ENCODE assay signal across 1 cellular context in the genomic region with DNA sequence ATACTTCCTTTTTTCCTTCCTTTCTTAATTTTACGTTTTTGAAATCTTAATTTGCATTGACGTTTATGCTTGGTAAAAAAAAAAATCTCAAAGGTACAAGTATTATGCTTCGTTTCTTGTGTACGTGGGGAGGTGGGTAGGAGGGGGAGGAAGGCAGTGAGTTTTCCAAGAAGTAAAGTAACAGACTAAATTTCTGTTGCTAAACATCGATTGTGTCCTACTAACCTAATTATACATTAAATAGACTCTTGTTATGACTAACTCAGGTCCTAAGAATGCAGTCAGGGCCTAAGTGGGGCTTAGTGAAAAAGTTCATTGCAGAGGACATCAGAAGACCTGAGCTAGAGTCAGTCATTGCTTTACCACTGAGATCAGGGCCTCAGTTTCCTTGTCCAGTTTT.
TF ChIP-seq lines count a peak whose summit lies in the region.

No MANE protein-coding gene starts in this region.

TF ChIP-seq in HEK293, 187 proteins besides CTCF, POLR2A, EP300 and RAD21 (continued from another document):
- no peak for TF ChIP-seq HIC1 (tag by site-specific recombination; IDR thresholded peaks at IDR 0.05)
